In the genomic region with DNA sequence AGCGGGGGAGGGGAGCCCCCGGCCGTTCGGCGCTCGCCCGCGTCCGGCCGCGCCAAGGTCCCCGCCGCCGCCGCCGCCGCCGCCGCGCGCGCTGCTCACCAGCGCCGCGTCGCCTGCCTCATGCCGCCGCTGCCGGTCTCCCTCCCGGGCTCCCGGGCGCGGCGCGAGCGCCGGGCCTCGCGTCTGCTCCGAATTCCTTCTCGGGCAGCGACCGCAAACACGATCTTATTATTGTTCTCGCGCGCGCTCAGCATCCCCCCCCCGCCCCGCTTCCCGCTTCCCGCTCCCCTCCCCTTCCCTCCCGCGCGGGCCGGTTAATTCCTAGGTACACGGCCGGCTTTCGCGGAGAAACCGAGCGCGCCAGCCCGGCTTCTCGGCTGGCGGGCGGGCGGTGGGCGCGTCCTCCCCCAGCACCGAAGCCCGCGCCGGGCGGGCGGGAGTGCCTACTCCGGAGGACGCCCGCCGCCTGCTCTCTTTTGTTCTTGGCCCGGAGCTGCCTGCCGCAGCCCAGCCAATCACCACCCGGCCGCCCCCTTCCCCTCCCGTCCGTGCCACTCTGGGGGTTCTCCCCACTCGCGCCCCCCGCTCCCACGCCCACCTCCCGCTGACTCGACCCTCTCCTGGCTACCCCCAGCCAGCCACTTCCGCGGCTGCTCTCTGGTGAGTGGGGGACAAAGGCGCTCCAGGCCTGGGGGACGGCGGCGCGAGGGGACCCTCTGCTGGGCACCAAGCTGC, we compare ENCODE assay signal across 8 cellular contexts. TPM values are rescaled to one million over a fixed set of nuclear protein-coding genes. Genes with fewer than 3 reads are reported as not detected.
A peak's percentile ranks its signal among the peaks of the same experiment; 100 is the strongest.
DNase-seq lines count a peak whose midpoint lies in the region; ATAC-seq and TF ChIP-seq lines count a peak whose summit lies in the region.

A gene (minus strand): TSS at position 202 of the 735 bp plus-strand sequence. CDS start 409 bp downstream, outside the sequence.

- no peaks in the 10 kb centered on the region for H3K36me3 ChIP-seq in CD4-positive, alpha-beta memory T cell (ENCODE audit: insufficient read depth, low read length)

- H3K4me1 ChIP-seq in CD4-positive, alpha-beta memory T cell (ENCODE audit: insufficient read depth, low read length) = no peaks in the 10 kb centered on the region

- H3K4me3 Mint-ChIP-seq in CD4-positive, alpha-beta memory T cell = peak within 1 kb of the TSS; percentile 83 to 93 (median 89)
- H3K4me3 Mint-ChIP-seq in activated CD4-positive, alpha-beta T cell treated with anti-CD3 and anti-CD28 coated beads, Interleukin-2, amount 10 ng/mL, durations not matched to agents 24 days and 14 days = peak within 1 kb of the TSS; percentile 90
- H3K4me3 Mint-ChIP-seq in effector memory CD8-positive, alpha-beta T cell = peak within 1 kb of the TSS; percentile 78 to 80

- no peaks in the 10 kb centered on the region for H3K9me3 Mint-ChIP-seq in CD4-positive, alpha-beta memory T cell
- H3K9me3 Mint-ChIP-seq in activated CD4-positive, alpha-beta T cell treated with anti-CD3 and anti-CD28 coated beads, Interleukin-2, amount 10 ng/mL, durations not matched to agents 24 days and 14 days = no peaks in the 10 kb centered on the region
- H3K9me3 Mint-ChIP-seq in effector memory CD8-positive, alpha-beta T cell = no peaks in the 10 kb centered on the region

- peak within 1 kb of the TSS in 2 of 7 donors; percentile 84 to 97 for H3K27ac Mint-ChIP-seq in CD4-positive, alpha-beta memory T cell
- H3K27ac Mint-ChIP-seq in activated CD4-positive, alpha-beta T cell treated with anti-CD3 and anti-CD28 coated beads, Interleukin-2, amount 10 ng/mL, durations not matched to agents 24 days and 14 days = peak within 1 kb of the TSS; percentile 91
- peak within 1 kb of the TSS in 1 of 2 donors; percentile 21 for H3K27ac Mint-ChIP-seq in effector memory CD8-positive, alpha-beta T cell

- peak; percentile 35 for ATAC-seq in GM21360 (IDR thresholded peaks at IDR 0.05; ENCODE audit: unreplicated experiment)
- ATAC-seq in effector memory CD8-positive, alpha-beta T cell (replicated peaks) = peak; percentile 55

- H3K27ac ChIP-seq in CD4-positive, alpha-beta memory T cell (ENCODE audit: low read depth, low read length) = no peak within 1 kb of the TSS

- H3K4me3 ChIP-seq in CD4-positive, alpha-beta memory T cell (ENCODE audit: low read length in 2 of 2) = peak within 1 kb of the TSS in 1 of 2 donors; percentile 29
- H3K4me3 ChIP-seq in lower leg skin (ENCODE audit: low read depth, poor library complexity, severe bottlenecking) = peak within 1 kb of the TSS; percentile 62

- H3K27me3 Mint-ChIP-seq in CD4-positive, alpha-beta memory T cell = peaks cover 13 to 20% of the 10 kb centered on the region in 2 donors
- peaks cover 28% of the 10 kb centered on the region for H3K27me3 Mint-ChIP-seq in activated CD4-positive, alpha-beta T cell treated with anti-CD3 and anti-CD28 coated beads, Interleukin-2, amount 10 ng/mL, durations not matched to agents 24 days and 14 days
- H3K27me3 Mint-ChIP-seq in effector memory CD8-positive, alpha-beta T cell = peaks cover 10 to 21% of the 10 kb centered on the region in 2 donors

- H3K4me1 Mint-ChIP-seq in CD4-positive, alpha-beta memory T cell = peaks cover 3 to 7% (median 5%) of the 10 kb centered on the region in 4 donors
- peaks cover 11% of the 10 kb centered on the region for H3K4me1 Mint-ChIP-seq in activated CD4-positive, alpha-beta T cell treated with anti-CD3 and anti-CD28 coated beads, Interleukin-2, amount 10 ng/mL, durations not matched to agents 24 days and 14 days
- H3K4me1 Mint-ChIP-seq in effector memory CD8-positive, alpha-beta T cell (ENCODE audit: low read depth in 2 of 2) = peaks cover 0 to 3% of the 10 kb centered on the region in 2 donors

- TF ChIP-seq POLR2A in lower leg skin (IDR thresholded peaks at IDR 0.05) = no peak

- H3K36me3 Mint-ChIP-seq in CD4-positive, alpha-beta memory T cell = peaks cover 0 to 3% of the 10 kb centered on the region in 2 donors
- peaks cover 5% of the 10 kb centered on the region for H3K36me3 Mint-ChIP-seq in activated CD4-positive, alpha-beta T cell treated with anti-CD3 and anti-CD28 coated beads, Interleukin-2, amount 10 ng/mL, durations not matched to agents 24 days and 14 days (ENCODE audit: low read depth)
- H3K36me3 Mint-ChIP-seq in effector memory CD8-positive, alpha-beta T cell (ENCODE audit: insufficient read depth) = no peaks in the 10 kb centered on the region

- POLR2A ChIA-PET in CD4-positive, alpha-beta memory T cell (lab: Charles Lee; ENCODE audit: partially characterized antibody) = no interaction called here

- DNase-seq in CD4-positive, alpha-beta memory T cell = peak in 3 of 5 donors; percentile 6 to 31 (median 8)
- peak; percentile 42 for DNase-seq in NCI-H1092 (lab: John Stamatoyannopoulos, UW)
- DNase-seq in activated CD4-positive, alpha-beta T cell treated with anti-CD3 and anti-CD28 coated beads, Interleukin-2, amount 10 ng/mL, durations not matched to agents 24 days and 14 days = peak; percentile 83
- DNase-seq in effector memory CD8-positive, alpha-beta T cell = no peak
- peak in 1 of 2 donors; percentile 92 for DNase-seq in lower leg skin (ENCODE audit: low spot score in 2 of 2)
- peak; percentile 10 for DNase-seq in stimulated activated CD8-positive, alpha-beta memory T cell treated with anti-CD3 and anti-CD28 coated beads, Interleukin-4, amount 100 ng/mL, for 24 hours (ENCODE audit: low read depth)
- no peak for DNase-seq in NOMO-1 treated with DMSO at 0.1 percent for 48 hours (lab: John Stamatoyannopoulos, UW; ENCODE audit: unreplicated experiment)

- peaks cover 8% of the 10 kb centered on the region for H3K27me3 ChIP-seq in CD4-positive, alpha-beta memory T cell (ENCODE audit: insufficient read depth, low read length)

- CTCF ChIA-PET in CD4-positive, alpha-beta memory T cell (lab: Charles Lee; ENCODE audit: partially characterized antibody) = no interaction called here

- no peaks in the 10 kb centered on the region for H3K9me3 ChIP-seq in CD4-positive, alpha-beta memory T cell (ENCODE audit: control insufficient read depth in 1 of 2, low read length in 2 of 2)

- intact Hi-C loops in CD4-positive, alpha-beta memory T cell (cut with micrococcal nuclease) = no loop called here
- intact Hi-C loops in activated CD4-positive, alpha-beta T cell treated with anti-CD3 and anti-CD28 coated beads, Interleukin-2, amount 10 ng/mL, durations not matched to agents 24 days and 14 days (cut with micrococcal nuclease) = loop anchor here (1.0 to 10.0 kb wide), 3 partner anchors 99 to 717 kb away; a partner anchor contains a TSS
- intact Hi-C loops in lower leg skin (cut with DNase I; ENCODE audit: low total_unique reads) = no loop called here

- TF ChIP-seq CTCF in lower leg skin (IDR thresholded peaks at IDR 0.05) = no peak

- WGBS in lower leg skin, 2 donors = 0 to 1% methylated on average over 27 to 77 of the region's 99 CpGs

RNA-seq across cellular contexts. Expression of the gene that starts here (rescaled TPM):
- total RNA-seq in CD4-positive, alpha-beta memory T cell = 1 to 10 TPM; 3.2 to 3.5 TPM
- 1 to 10 TPM; 1.7 to 6.5 TPM for polyA plus RNA-seq in CD4-positive, alpha-beta memory T cell
- total RNA-seq in activated CD4-positive, alpha-beta T cell treated with anti-CD3 and anti-CD28 coated beads, Interleukin-2, amount 10 ng/mL, durations not matched to agents 24 days and 14 days = 34.6 and 38.7 TPM in 2 replicates
- 10 to 100 TPM in 3 of 4 donors, 1 to 10 TPM in 1; 5.7 to 19.0 (median 12.4) TPM for total RNA-seq in lower leg skin

Comparison
In these comparisons a context has a peak if more than half of its experiments do, and no peak if none do; other contexts are left out.
1. DNase-seq: peak in CD4-positive, alpha-beta memory T cell (3 of 5), NCI-H1092 (single experiment), activated CD4-positive, alpha-beta T cell treated with anti-CD3 and anti-CD28 coated beads, Interleukin-2, amount 10 ng/mL, durations not matched to agents 24 days and 14 days (single experiment) and stimulated activated CD8-positive, alpha-beta memory T cell treated with anti-CD3 and anti-CD28 coated beads, Interleukin-4, amount 100 ng/mL, for 24 hours (single experiment); none in effector memory CD8-positive, alpha-beta T cell (0 of 3) and NOMO-1 treated with DMSO at 0.1 percent for 48 hours (single experiment).
2. Peak in every context shown above with its lines, with median percentiles within 50 percentile points of each other: H3K4me3 Mint-ChIP-seq.